In genomic region chr2:96739633-96740428, GRCh38 we compare ENCODE assay signal across 8 cellular contexts. TPM values are rescaled to one million over a fixed set of nuclear protein-coding genes. Genes with fewer than 3 reads are reported as not detected.
A peak's percentile ranks its signal among the peaks of the same experiment; 100 is the strongest.
DNase-seq lines count a peak whose midpoint lies in the region; ATAC-seq and TF ChIP-seq lines count a peak whose summit lies in the region.

A gene with protein sequence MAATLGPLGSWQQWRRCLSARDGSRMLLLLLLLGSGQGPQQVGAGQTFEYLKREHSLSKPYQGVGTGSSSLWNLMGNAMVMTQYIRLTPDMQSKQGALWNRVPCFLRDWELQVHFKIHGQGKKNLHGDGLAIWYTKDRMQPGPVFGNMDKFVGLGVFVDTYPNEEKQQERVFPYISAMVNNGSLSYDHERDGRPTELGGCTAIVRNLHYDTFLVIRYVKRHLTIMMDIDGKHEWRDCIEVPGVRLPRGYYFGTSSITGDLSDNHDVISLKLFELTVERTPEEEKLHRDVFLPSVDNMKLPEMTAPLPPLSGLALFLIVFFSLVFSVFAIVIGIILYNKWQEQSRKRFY (minus strand): TSS chr2:96740064. CDS start chr2:96740040, 24 bp downstream.

- H3K36me3 ChIP-seq in RWPE2 (ENCODE audit: low read depth): peaks cover 23% of the 10 kb centered on the region

- ATAC-seq in RWPE2 (ENCODE audit: low read depth): peak; percentile 99
- ATAC-seq in natural killer cell treated with Interleukin-12 subunit alpha and Interleukin-12 subunit beta and Interleukin-15 and Interleukin-18, amount 100 ng/mL, for 72 hours: peak; percentile 100
- ATAC-seq in stimulated activated naive CD8-positive, alpha-beta T cell treated with anti-CD3 and anti-CD28 coated beads, Interleukin-15, Interleukin-2, amounts not matched to agents 100 U/mL and 50 U/mL, for 24 hours: peak; percentile 100

- H3K9me3 Mint-ChIP-seq in natural killer cell treated with Interleukin-12 subunit alpha and Interleukin-12 subunit beta and Interleukin-15 and Interleukin-18, amount 100 ng/mL, for 72 hours: no peaks in the 10 kb centered on the region

- peak within 1 kb of the TSS; percentile 8 for H3K27ac ChIP-seq in RWPE2 (ENCODE audit: poor library complexity, severe bottlenecking)

- peaks cover 11% of the 10 kb centered on the region for H3K4me1 ChIP-seq in RWPE2 (ENCODE audit: insufficient read depth, poor library complexity, severe bottlenecking)

- peak within 1 kb of the TSS; percentile 98 for H3K4me3 Mint-ChIP-seq in natural killer cell treated with Interleukin-12 subunit alpha and Interleukin-12 subunit beta and Interleukin-15 and Interleukin-18, amount 100 ng/mL, for 72 hours

- H3K27me3 Mint-ChIP-seq in natural killer cell treated with Interleukin-12 subunit alpha and Interleukin-12 subunit beta and Interleukin-15 and Interleukin-18, amount 100 ng/mL, for 72 hours: no peaks in the 10 kb centered on the region

- peak within 1 kb of the TSS; percentile 80 for H3K4me3 ChIP-seq in RWPE2 (ENCODE audit: severe bottlenecking)

- H3K36me3 Mint-ChIP-seq in natural killer cell treated with Interleukin-12 subunit alpha and Interleukin-12 subunit beta and Interleukin-15 and Interleukin-18, amount 100 ng/mL, for 72 hours: peaks cover 2% of the 10 kb centered on the region

- peak; percentile 8 for TF ChIP-seq CTCF in RWPE2 (IDR thresholded peaks at IDR 0.05; ENCODE audit: poor library complexity, severe bottlenecking)

- DNase-seq in EH (ENCODE audit: low read depth) (peak; percentile 98), H4 (ENCODE audit: low spot score) (peak; percentile 95), LoVo (ENCODE audit: low spot score) (peak; percentile 95), RWPE2 (ENCODE audit: low spot score) (peak; percentile 97), fibroblast of peridontal ligament (ENCODE audit: extremely low read depth) (peak; percentile 95)
- DNase-seq in activated effector memory CD4-positive, alpha-beta T cell treated with Interleukin-2 at 50 U/mL for 16 hours: peak; percentile 93
- peak; percentile 97 for DNase-seq in natural killer cell treated with Interleukin-12 subunit alpha and Interleukin-12 subunit beta and Interleukin-15 and Interleukin-18, amount 100 ng/mL, for 72 hours (ENCODE audit: low spot score)
- DNase-seq in stimulated activated naive CD8-positive, alpha-beta T cell treated with anti-CD3 and anti-CD28 coated beads, Interleukin-15, Interleukin-2, amounts not matched to agents 100 U/mL and 50 U/mL, for 24 hours: peak; percentile 95

- H3K27me3 ChIP-seq in RWPE2 (ENCODE audit: insufficient read depth, poor library complexity, severe bottlenecking): no peaks in the 10 kb centered on the region

- H3K4me1 Mint-ChIP-seq in natural killer cell treated with Interleukin-12 subunit alpha and Interleukin-12 subunit beta and Interleukin-15 and Interleukin-18, amount 100 ng/mL, for 72 hours (ENCODE audit: low read depth in 2 of 2): peaks cover 25 to 27% of the 10 kb centered on the region in 2 donors

- no peaks in the 10 kb centered on the region for H3K9me3 ChIP-seq in RWPE2 (ENCODE audit: severe bottlenecking)

- H3K27ac Mint-ChIP-seq in natural killer cell treated with Interleukin-12 subunit alpha and Interleukin-12 subunit beta and Interleukin-15 and Interleukin-18, amount 100 ng/mL, for 72 hours: peak within 1 kb of the TSS; percentile 87 to 97

RNA-seq across cellular contexts. Expression of the gene that starts here (rescaled TPM):
- total RNA-seq in H4 (2014; rRNA removed; shearing (Covaris generic)): 35.5 and 38.2 TPM in 2 replicates
- total RNA-seq in natural killer cell treated with Interleukin-12 subunit alpha and Interleukin-12 subunit beta and Interleukin-15 and Interleukin-18, amount 100 ng/mL, for 72 hours: 1 to 10 TPM; 7.5 to 8.3 TPM

Comparison
In these comparisons a context has a peak if more than half of its experiments do, and no peak if none do; other contexts are left out.
1. Peak in every context shown above with its lines: DNase-seq, ATAC-seq, H3K4me3 ChIP-seq and H3K27ac ChIP-seq.